ENCODE assay signal across 11 cellular contexts in genomic region chr6:41334482-41335023, GRCh38. TPM values are rescaled to one million over a fixed set of nuclear protein-coding genes. Genes with fewer than 3 reads are reported as not detected.
DNase-seq lines count a peak whose midpoint lies in the region; ATAC-seq and TF ChIP-seq lines count a peak whose summit lies in the region.
"Had no signal": no experiment of that assay in that cellular context is flagged by ENCODE, and none has a peak within 500 bp of the region (broad histone marks: within the 10 kb centered on the region; RNA-seq: fewer than 3 reads in every experiment).

No MANE protein-coding gene starts in this region.

- no peaks in the 10 kb centered on the region for H3K9me3 Mint-ChIP-seq in activated naive CD4-positive, alpha-beta T cell treated with anti-CD3 and anti-CD28 coated beads for 36 hours
- H3K9me3 Mint-ChIP-seq in stimulated activated naive CD8-positive, alpha-beta T cell treated with anti-CD3 and anti-CD28 coated beads, Interleukin-15, amount 100 ng/mL, for 72 hours: no peaks in the 10 kb centered on the region
- H3K9me3 Mint-ChIP-seq in activated CD4-positive, alpha-beta memory T cell treated with anti-CD3 and anti-CD28 coated beads for 36 hours: no peaks in the 10 kb centered on the region

- POLR2A ChIA-PET in activated CD4-positive, alpha-beta memory T cell treated with anti-CD3 and anti-CD28 coated beads for 36 hours (lab: Charles Lee): interaction anchor here (0.7 kb wide), 2 partner anchors 12 to 24 kb away, joined by 3 read pairs; no protein-coding TSS in a partner anchor

- intact Hi-C loops in activated naive CD4-positive, alpha-beta T cell treated with anti-CD3 and anti-CD28 coated beads for 36 hours (cut with micrococcal nuclease): loop anchor here (1.0 to 2.0 kb wide), 5 partner anchors 11 to 262 kb away; partner anchors contain the start of genes NFYA and OARD1
- intact Hi-C loops in activated CD4-positive, alpha-beta memory T cell treated with anti-CD3 and anti-CD28 coated beads for 36 hours (cut with micrococcal nuclease): no loop called here

- TF ChIP-seq CTCF in LNCaP clone FGC (IDR thresholded peaks at IDR 0.05; ENCODE audit: control insufficient read depth, extremely low read depth, insufficient read depth) (0 out of 2 replicates have a peak, but pooled peaks have one; percentile 8), choroid plexus epithelial cell (conservative IDR thresholded peaks at IDR 0.05; ENCODE audit: low read depth, low read length) (peak; percentile 68)

- peak overlapping the region; percentile 78 for H3K27ac Mint-ChIP-seq in activated naive CD4-positive, alpha-beta T cell treated with anti-CD3 and anti-CD28 coated beads for 36 hours
- peak overlapping the region; percentile 91 for H3K27ac Mint-ChIP-seq in stimulated activated naive CD8-positive, alpha-beta T cell treated with anti-CD3 and anti-CD28 coated beads, Interleukin-15, amount 100 ng/mL, for 72 hours
- no peak overlapping the region for H3K27ac Mint-ChIP-seq in activated CD4-positive, alpha-beta memory T cell treated with anti-CD3 and anti-CD28 coated beads for 36 hours

- H3K4me1 Mint-ChIP-seq in activated naive CD4-positive, alpha-beta T cell treated with anti-CD3 and anti-CD28 coated beads for 36 hours (ENCODE audit: low read depth): peaks cover 46% of the 10 kb centered on the region
- H3K4me1 Mint-ChIP-seq in stimulated activated naive CD8-positive, alpha-beta T cell treated with anti-CD3 and anti-CD28 coated beads, Interleukin-15, amount 100 ng/mL, for 72 hours: peaks cover 58% of the 10 kb centered on the region
- peaks cover 24% of the 10 kb centered on the region for H3K4me1 Mint-ChIP-seq in activated CD4-positive, alpha-beta memory T cell treated with anti-CD3 and anti-CD28 coated beads for 36 hours (ENCODE audit: low read depth)

- H3K4me3 ChIP-seq in LNCaP clone FGC (ENCODE audit: low read depth, low read length): no peak overlapping the region
- no peak overlapping the region for H3K4me3 ChIP-seq in choroid plexus epithelial cell (ENCODE audit: low read depth, low read length)

- ATAC-seq in stimulated activated naive CD8-positive, alpha-beta T cell treated with anti-CD3 and anti-CD28 coated beads, Interleukin-15, amount 100 ng/mL, for 72 hours: peak; percentile 32
- no peak for ATAC-seq in GM21825 (IDR thresholded peaks at IDR 0.05; ENCODE audit: unreplicated experiment)

- no peak overlapping the region for H3K4me3 Mint-ChIP-seq in activated naive CD4-positive, alpha-beta T cell treated with anti-CD3 and anti-CD28 coated beads for 36 hours
- H3K4me3 Mint-ChIP-seq in stimulated activated naive CD8-positive, alpha-beta T cell treated with anti-CD3 and anti-CD28 coated beads, Interleukin-15, amount 100 ng/mL, for 72 hours: peak overlapping the region; percentile 64 to 69
- no peak overlapping the region for H3K4me3 Mint-ChIP-seq in activated CD4-positive, alpha-beta memory T cell treated with anti-CD3 and anti-CD28 coated beads for 36 hours

- no peaks in the 10 kb centered on the region for H3K27me3 Mint-ChIP-seq in activated naive CD4-positive, alpha-beta T cell treated with anti-CD3 and anti-CD28 coated beads for 36 hours (ENCODE audit: low read depth)
- no peaks in the 10 kb centered on the region for H3K27me3 Mint-ChIP-seq in stimulated activated naive CD8-positive, alpha-beta T cell treated with anti-CD3 and anti-CD28 coated beads, Interleukin-15, amount 100 ng/mL, for 72 hours
- no peaks in the 10 kb centered on the region for H3K27me3 Mint-ChIP-seq in activated CD4-positive, alpha-beta memory T cell treated with anti-CD3 and anti-CD28 coated beads for 36 hours

- H3K36me3 Mint-ChIP-seq in activated naive CD4-positive, alpha-beta T cell treated with anti-CD3 and anti-CD28 coated beads for 36 hours (ENCODE audit: low read depth): no peaks in the 10 kb centered on the region
- no peaks in the 10 kb centered on the region for H3K36me3 Mint-ChIP-seq in activated CD4-positive, alpha-beta memory T cell treated with anti-CD3 and anti-CD28 coated beads for 36 hours

- DNase-seq in activated naive CD4-positive, alpha-beta T cell treated with anti-CD3 and anti-CD28 coated beads for 36 hours: peak; percentile 30
- no peak for DNase-seq in activated naive CD4-positive, alpha-beta T cell treated with Interleukin-2 at 50 U/mL for 16 hours
- DNase-seq in LNCaP clone FGC (ENCODE audit: low read depth): no peak
- DNase-seq in choroid plexus epithelial cell (ENCODE audit: low read depth): peak; percentile 60
- peak; percentile 24 to 45 for DNase-seq in stimulated activated naive CD8-positive, alpha-beta T cell treated with anti-CD3 and anti-CD28 coated beads, Interleukin-15, amount 100 ng/mL, for 72 hours
- no peak for DNase-seq in activated CD4-positive, alpha-beta memory T cell treated with anti-CD3 and anti-CD28 coated beads for 36 hours
- DNase-seq in NCI-H774 (lab: John Stamatoyannopoulos, UW): no peak
- DNase-seq: DMS79, mammary epithelial cell had no signal

- CTCF ChIA-PET in activated naive CD4-positive, alpha-beta T cell treated with anti-CD3 and anti-CD28 coated beads for 36 hours (lab: Charles Lee): interaction anchor here (0.7 to 5.5 kb wide), 8 partner anchors 13 to 349 kb away, joined by 3 to 39 read pairs (median 7); no protein-coding TSS in a partner anchor
- CTCF ChIA-PET in activated CD4-positive, alpha-beta memory T cell treated with anti-CD3 and anti-CD28 coated beads for 36 hours (lab: Charles Lee): interaction anchor here (0.8 to 2.4 kb wide), 5 partner anchors 14 to 260 kb away, joined by 3 to 9 read pairs (median 4); no protein-coding TSS in a partner anchor

RNA-seq across cellular contexts. Expression of gene NCR2, which starts 0.9 kb away (rescaled TPM):
- total RNA-seq in activated naive CD4-positive, alpha-beta T cell treated with anti-CD3 and anti-CD28 coated beads for 36 hours: not detected
- total RNA-seq in activated CD4-positive, alpha-beta memory T cell treated with anti-CD3 and anti-CD28 coated beads for 36 hours: not detected
- total RNA-seq: mammary epithelial cell, urinary bladder had no signal

RNA-seq across cellular contexts. Expression of gene TREM1, which starts 48.1 kb away (rescaled TPM):
- 1 to 10 TPM; 4.3 to 4.5 TPM for total RNA-seq in activated naive CD4-positive, alpha-beta T cell treated with anti-CD3 and anti-CD28 coated beads for 36 hours
- total RNA-seq in activated CD4-positive, alpha-beta memory T cell treated with anti-CD3 and anti-CD28 coated beads for 36 hours: under 1 TPM; 0.17 to 0.27 TPM

Comparison
In these comparisons a context has a peak if more than half of its experiments do, and no peak if none do; other contexts are left out.
1. DNase-seq: peak in activated naive CD4-positive, alpha-beta T cell treated with anti-CD3 and anti-CD28 coated beads for 36 hours (single experiment), choroid plexus epithelial cell (single experiment) and stimulated activated naive CD8-positive, alpha-beta T cell treated with anti-CD3 and anti-CD28 coated beads, Interleukin-15, amount 100 ng/mL, for 72 hours (2 of 2); none in activated naive CD4-positive, alpha-beta T cell treated with Interleukin-2 at 50 U/mL for 16 hours (single experiment), LNCaP clone FGC (single experiment), activated CD4-positive, alpha-beta memory T cell treated with anti-CD3 and anti-CD28 coated beads for 36 hours (single experiment) and NCI-H774 (single experiment).
2. H3K4me3 Mint-ChIP-seq: peak in stimulated activated naive CD8-positive, alpha-beta T cell treated with anti-CD3 and anti-CD28 coated beads, Interleukin-15, amount 100 ng/mL, for 72 hours (2 of 2); none in activated naive CD4-positive, alpha-beta T cell treated with anti-CD3 and anti-CD28 coated beads for 36 hours (single experiment) and activated CD4-positive, alpha-beta memory T cell treated with anti-CD3 and anti-CD28 coated beads for 36 hours (single experiment).
3. RNA of gene TREM1, which starts 48.1 kb away (total RNA-seq): 4.3 to 4.5 TPM in activated naive CD4-positive, alpha-beta T cell treated with anti-CD3 and anti-CD28 coated beads for 36 hours; 0.17 to 0.27 TPM in activated CD4-positive, alpha-beta memory T cell treated with anti-CD3 and anti-CD28 coated beads for 36 hours; every median in the first group is over 4 times any median in the second.